8 cellular contexts compared by ENCODE assay signal in the genomic region with DNA sequence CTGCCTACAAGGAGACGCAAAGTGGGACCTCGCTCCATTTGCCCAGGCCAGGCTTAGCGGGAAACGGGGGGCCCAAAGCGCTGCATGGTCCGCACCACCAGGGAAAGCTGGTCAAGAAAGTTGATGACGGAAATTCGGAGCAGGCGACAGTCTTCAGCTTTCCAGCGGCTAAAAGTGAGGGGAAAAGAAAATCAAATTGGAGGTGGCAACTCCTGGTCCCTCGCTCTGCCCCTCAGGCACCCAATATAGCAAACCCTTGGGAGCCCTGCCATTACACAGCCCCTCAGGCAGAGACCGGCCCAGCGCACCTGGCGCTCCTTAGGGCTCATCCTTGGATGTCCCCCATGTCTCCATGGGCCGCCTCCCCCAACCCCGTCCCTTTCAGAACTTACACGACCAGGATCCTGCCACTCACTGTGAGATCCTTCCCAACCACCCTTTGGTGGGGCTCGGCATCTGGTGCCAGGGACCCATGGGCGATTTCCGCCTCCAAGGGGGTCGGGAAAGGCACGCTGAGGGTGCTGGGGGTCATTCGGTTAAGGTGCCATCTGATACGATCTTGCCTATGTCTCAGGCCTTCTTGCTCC. TPM values are rescaled to one million over a fixed set of nuclear protein-coding genes. Genes with fewer than 3 reads are reported as not detected.
DNase-seq lines count a peak whose midpoint lies in the region; ATAC-seq, FAIRE-seq and TF ChIP-seq lines count a peak whose summit lies in the region.

No MANE protein-coding gene starts in this region.

- H3K27me3 ChIP-seq in keratinocyte (ENCODE audit: control insufficient read depth, extremely low read depth, insufficient read depth, low read length) = no peaks in the 10 kb centered on the region
- no peaks in the 10 kb centered on the region for H3K27me3 ChIP-seq in suprapubic skin

- H3K4me3 Mint-ChIP-seq in T-helper 1 cell treated with Interleukin-12 subunit alpha and Interleukin-12 subunit beta and Interleukin-4 antibody, amounts not matched to agents 30 μg/mL and 1 μg/mL, for 36 hours = peak overlapping the region; percentile 86
- H3K4me3 Mint-ChIP-seq in activated T-helper 2 cell treated with anti-CD3 and anti-CD28 coated beads, Interferon-gamma antibody, Interleukin-2, Interleukin-4, amounts not matched to agents 10 μg/mL and 5 μg/mL and 100 μg/mL, durations not matched to agents 14 hours and 24 hours and 36 hours (ENCODE audit: low read depth) = peak overlapping the region; percentile 91

- no peaks in the 10 kb centered on the region for H3K9me1 ChIP-seq in keratinocyte (ENCODE audit: control insufficient read depth, extremely low read depth, insufficient read depth, low read length)

- TF ChIP-seq CTCF in keratinocyte (optimal IDR thresholded peaks at IDR 0.05 in 1 of 3, IDR thresholded peaks at IDR 0.05 in 1 of 3, conservative IDR thresholded peaks at IDR 0.05 in 1 of 3; ENCODE audit: extremely low read depth in 1 of 3, insufficient read depth in 2 of 3, low read length in 3 of 3) (no peak), suprapubic skin (IDR thresholded peaks at IDR 0.05) (no peak)

- H3K9me3 ChIP-seq in keratinocyte (ENCODE audit: control insufficient read depth, low read depth, low read length) (no peaks in the 10 kb centered on the region), suprapubic skin (no peaks in the 10 kb centered on the region)

- DNase-seq in T-helper 1 cell = no peak
- DNase-seq in activated T-helper 2 cell treated with anti-CD3 and anti-CD28 coated beads, Interferon-gamma antibody, Interleukin-2, Interleukin-4, amounts not matched to agents 10 μg/mL and 5 μg/mL and 100 μg/mL, durations not matched to agents 14 hours and 24 hours and 36 hours (ENCODE audit: low spot score) = no peak
- DNase-seq in keratinocyte (ENCODE audit: low read depth, low spot score) = no peak
- peak in 1 of 2 donors; percentile 64 for DNase-seq in suprapubic skin (ENCODE audit: low spot score in 2 of 2)
- DNase-seq in kidney glomerular epithelial cell (lab: John Stamatoyannopoulos, UW) = no peak

- no peak overlapping the region for H2AFZ ChIP-seq in keratinocyte (ENCODE audit: control insufficient read depth, low read length)

- dilution Hi-C loops in keratinocyte (cut with MboI; ENCODE audit: extremely low pct_ligation_motif_present, low sequenced_read_pairs) = no loop called here

- H3K4me1 ChIP-seq in keratinocyte (ENCODE audit: control insufficient read depth, extremely low read depth, insufficient read depth, low read length) (no peaks in the 10 kb centered on the region), suprapubic skin (peaks cover 15% of the 10 kb centered on the region)

- peaks cover 2% of the 10 kb centered on the region for H3K36me3 Mint-ChIP-seq in T-helper 1 cell treated with Interleukin-12 subunit alpha and Interleukin-12 subunit beta and Interleukin-4 antibody, amounts not matched to agents 30 μg/mL and 1 μg/mL, for 36 hours (ENCODE audit: low read depth)
- H3K36me3 Mint-ChIP-seq in activated T-helper 2 cell treated with anti-CD3 and anti-CD28 coated beads, Interferon-gamma antibody, Interleukin-2, Interleukin-4, amounts not matched to agents 10 μg/mL and 5 μg/mL and 100 μg/mL, durations not matched to agents 14 hours and 24 hours and 36 hours (ENCODE audit: low read depth) = peaks cover 9% of the 10 kb centered on the region

- no peak for FAIRE-seq in keratinocyte (lab: Jason Lieb, UNC)

- H4K20me1 ChIP-seq in keratinocyte (ENCODE audit: control insufficient read depth, extremely low read depth, insufficient read depth, low read length) = no peaks in the 10 kb centered on the region

- no peaks in the 10 kb centered on the region for H3K27me3 Mint-ChIP-seq in T-helper 1 cell treated with Interleukin-12 subunit alpha and Interleukin-12 subunit beta and Interleukin-4 antibody, amounts not matched to agents 30 μg/mL and 1 μg/mL, for 36 hours (ENCODE audit: low read depth)
- H3K27me3 Mint-ChIP-seq in activated T-helper 2 cell treated with anti-CD3 and anti-CD28 coated beads, Interferon-gamma antibody, Interleukin-2, Interleukin-4, amounts not matched to agents 10 μg/mL and 5 μg/mL and 100 μg/mL, durations not matched to agents 14 hours and 24 hours and 36 hours (ENCODE audit: low read depth) = no peaks in the 10 kb centered on the region

- peak overlapping the region; percentile 67 for H3K4me2 ChIP-seq in keratinocyte (ENCODE audit: control insufficient read depth, extremely low read depth, insufficient read depth, low read depth, low read length)

- H3K36me3 ChIP-seq in keratinocyte (ENCODE audit: control insufficient read depth in 2 of 2, extremely low read depth in 1 of 2, insufficient read depth in 2 of 2, low read length in 2 of 2) (no peaks in the 10 kb centered on the region), suprapubic skin (no peaks in the 10 kb centered on the region)

- intact Hi-C loops in activated T-helper 2 cell treated with anti-CD3 and anti-CD28 coated beads, Interferon-gamma antibody, Interleukin-2, Interleukin-4, amounts not matched to agents 10 μg/mL and 5 μg/mL and 100 μg/mL, durations not matched to agents 14 hours and 24 hours and 36 hours (cut with micrococcal nuclease) = loop anchor here (5.0 kb wide), 2 partner anchors 36 to 39 kb away; a partner anchor contains a TSS

- no peak overlapping the region for H3K9ac ChIP-seq in keratinocyte (ENCODE audit: control insufficient read depth, extremely low read depth, insufficient read depth, low read length)

- WGBS in suprapubic skin = 68% methylated on average over 22 of the region's 24 CpGs

- peaks cover 12% of the 10 kb centered on the region for H3K4me1 Mint-ChIP-seq in T-helper 1 cell treated with Interleukin-12 subunit alpha and Interleukin-12 subunit beta and Interleukin-4 antibody, amounts not matched to agents 30 μg/mL and 1 μg/mL, for 36 hours (ENCODE audit: low read depth)
- peaks cover 10% of the 10 kb centered on the region for H3K4me1 Mint-ChIP-seq in activated T-helper 2 cell treated with anti-CD3 and anti-CD28 coated beads, Interferon-gamma antibody, Interleukin-2, Interleukin-4, amounts not matched to agents 10 μg/mL and 5 μg/mL and 100 μg/mL, durations not matched to agents 14 hours and 24 hours and 36 hours (ENCODE audit: low read depth)

- no peak for TF ChIP-seq EP300 in suprapubic skin (IDR thresholded peaks at IDR 0.05)

- H3K4me3 ChIP-seq in keratinocyte (ENCODE audit: control insufficient read depth in 2 of 3, extremely low read depth in 1 of 3, insufficient read depth in 2 of 3, low read depth in 1 of 3, low read length in 3 of 3) (peak overlapping the region; percentile 42 to 57 (median 47)), suprapubic skin (peak overlapping the region; percentile 60)

- H3K79me2 ChIP-seq in keratinocyte (ENCODE audit: control insufficient read depth, insufficient read depth, low read length) = no peaks in the 10 kb centered on the region

- no peak for TF ChIP-seq POLR2A in suprapubic skin (IDR thresholded peaks at IDR 0.05)

- no peak overlapping the region for H3K27ac ChIP-seq in keratinocyte (ENCODE audit: control insufficient read depth, insufficient read depth, low read length)
- H3K27ac ChIP-seq in suprapubic skin = peak overlapping the region; percentile 24

- ATAC-seq in GM21528 (IDR thresholded peaks at IDR 0.05; ENCODE audit: low FRiP score, unreplicated experiment) (no peak), HG02870 (IDR thresholded peaks at IDR 0.05; ENCODE audit: unreplicated experiment) (no peak)

- peak overlapping the region; percentile 81 for H3K27ac Mint-ChIP-seq in T-helper 1 cell treated with Interleukin-12 subunit alpha and Interleukin-12 subunit beta and Interleukin-4 antibody, amounts not matched to agents 30 μg/mL and 1 μg/mL, for 36 hours
- peak overlapping the region; percentile 94 for H3K27ac Mint-ChIP-seq in activated T-helper 2 cell treated with anti-CD3 and anti-CD28 coated beads, Interferon-gamma antibody, Interleukin-2, Interleukin-4, amounts not matched to agents 10 μg/mL and 5 μg/mL and 100 μg/mL, durations not matched to agents 14 hours and 24 hours and 36 hours

- no peaks in the 10 kb centered on the region for H3K9me3 Mint-ChIP-seq in T-helper 1 cell treated with Interleukin-12 subunit alpha and Interleukin-12 subunit beta and Interleukin-4 antibody, amounts not matched to agents 30 μg/mL and 1 μg/mL, for 36 hours
- no peaks in the 10 kb centered on the region for H3K9me3 Mint-ChIP-seq in activated T-helper 2 cell treated with anti-CD3 and anti-CD28 coated beads, Interferon-gamma antibody, Interleukin-2, Interleukin-4, amounts not matched to agents 10 μg/mL and 5 μg/mL and 100 μg/mL, durations not matched to agents 14 hours and 24 hours and 36 hours

RNA-seq across cellular contexts. Expression of a gene that starts 1.1 kb away (rescaled TPM):
- total RNA-seq in activated T-helper 2 cell treated with anti-CD3 and anti-CD28 coated beads, Interferon-gamma antibody, Interleukin-2, Interleukin-4, amounts not matched to agents 10 μg/mL and 5 μg/mL and 100 μg/mL, durations not matched to agents 14 hours and 24 hours and 36 hours = 49.4 and 51.7 TPM in 2 replicates
- polyA plus RNA-seq in keratinocyte = 6.3 to 11.4 TPM (median 9.3 TPM) in 3 replicates
- polyA plus RNA-seq in keratinocyte (2011; ENCODE audit: low read depth) = 3.3 TPM
- 6.4 and 9.9 TPM in 2 replicates for polyA plus RNA-seq in keratinocyte (2011; cell fraction: cytosol; rRNA removed)
- 2.3 and 2.8 TPM in 2 replicates for polyA plus RNA-seq in keratinocyte (2011; cell fraction: nucleus; rRNA removed)
- polyA plus RNA-seq in keratinocyte (2012; ENCODE audit: low replicate concordance) = 13.8 and 14.4 TPM in 2 replicates
- 2.7 to 4.3 TPM (median 3.4 TPM) in 3 replicates for polyA minus RNA-seq in keratinocyte
- 14.6 TPM for polyA minus RNA-seq in keratinocyte (2011; cell fraction: cytosol; rRNA and poly(A)+ RNA removed)
- 1.4 TPM in 2 replicates for polyA minus RNA-seq in keratinocyte (2011; cell fraction: nucleus; rRNA and poly(A)+ RNA removed)
- 10 to 100 TPM in 3 of 4 donors, 1 to 10 TPM in 1; 8.0 to 44.4 (median 28.6) TPM for total RNA-seq in suprapubic skin

RNA-seq across cellular contexts. Expression of a gene that starts 8.4 kb away (rescaled TPM):
- 55.5 and 56.1 TPM in 2 replicates for total RNA-seq in activated T-helper 2 cell treated with anti-CD3 and anti-CD28 coated beads, Interferon-gamma antibody, Interleukin-2, Interleukin-4, amounts not matched to agents 10 μg/mL and 5 μg/mL and 100 μg/mL, durations not matched to agents 14 hours and 24 hours and 36 hours
- polyA plus RNA-seq in keratinocyte = 15.2 to 26.7 TPM (median 20.4 TPM) in 3 replicates
- 6.4 TPM for polyA plus RNA-seq in keratinocyte (2011; ENCODE audit: low read depth)
- 17.7 and 25.1 TPM in 2 replicates for polyA plus RNA-seq in keratinocyte (2011; cell fraction: cytosol; rRNA removed)
- polyA plus RNA-seq in keratinocyte (2011; cell fraction: nucleus; rRNA removed) = 10.3 and 13.2 TPM in 2 replicates
- 16.5 and 25.0 TPM in 2 replicates for polyA plus RNA-seq in keratinocyte (2012; ENCODE audit: low replicate concordance)
- polyA minus RNA-seq in keratinocyte = 18.1 to 23.2 TPM (median 22.4 TPM) in 3 replicates
- 31.3 TPM for polyA minus RNA-seq in keratinocyte (2011; cell fraction: cytosol; rRNA and poly(A)+ RNA removed)
- polyA minus RNA-seq in keratinocyte (2011; cell fraction: nucleus; rRNA and poly(A)+ RNA removed) = 8.1 and 10.2 TPM in 2 replicates
- 10 to 100 TPM; 25.8 to 50.5 (median 46.4) TPM for total RNA-seq in suprapubic skin

RNA-seq across cellular contexts. Expression of a gene that starts 12.4 kb away (rescaled TPM):
- total RNA-seq in activated T-helper 2 cell treated with anti-CD3 and anti-CD28 coated beads, Interferon-gamma antibody, Interleukin-2, Interleukin-4, amounts not matched to agents 10 μg/mL and 5 μg/mL and 100 μg/mL, durations not matched to agents 14 hours and 24 hours and 36 hours = 17.5 and 18.3 TPM in 2 replicates
- 8.1 to 15.9 TPM (median 15.0 TPM) in 3 replicates for polyA plus RNA-seq in keratinocyte
- polyA plus RNA-seq in keratinocyte (2011; ENCODE audit: low read depth) = 4.8 TPM
- 8.3 and 17.7 TPM in 2 replicates for polyA plus RNA-seq in keratinocyte (2011; cell fraction: cytosol; rRNA removed)
- polyA plus RNA-seq in keratinocyte (2011; cell fraction: nucleus; rRNA removed) = 9.8 and 14.2 TPM in 2 replicates
- polyA plus RNA-seq in keratinocyte (2012; ENCODE audit: low replicate concordance) = 21.3 and 30.3 TPM in 2 replicates
- polyA minus RNA-seq in keratinocyte = 11.3 to 18.4 TPM (median 17.8 TPM) in 3 replicates
- 27.4 TPM for polyA minus RNA-seq in keratinocyte (2011; cell fraction: cytosol; rRNA and poly(A)+ RNA removed)
- 11.1 and 13.3 TPM in 2 replicates for polyA minus RNA-seq in keratinocyte (2011; cell fraction: nucleus; rRNA and poly(A)+ RNA removed)
- total RNA-seq in suprapubic skin = 10 to 100 TPM; 16.5 to 45.0 (median 38.8) TPM

RNA-seq across cellular contexts. Expression of a gene that starts 19.9 kb away (rescaled TPM):
- 62.1 and 62.5 TPM in 2 replicates for total RNA-seq in activated T-helper 2 cell treated with anti-CD3 and anti-CD28 coated beads, Interferon-gamma antibody, Interleukin-2, Interleukin-4, amounts not matched to agents 10 μg/mL and 5 μg/mL and 100 μg/mL, durations not matched to agents 14 hours and 24 hours and 36 hours
- polyA plus RNA-seq in keratinocyte = 7.6 to 14.2 TPM (median 13.0 TPM) in 3 replicates
- 4.0 TPM for polyA plus RNA-seq in keratinocyte (2011; ENCODE audit: low read depth)
- 4.0 and 5.3 TPM in 2 replicates for polyA plus RNA-seq in keratinocyte (2011; cell fraction: cytosol; rRNA removed)
- polyA plus RNA-seq in keratinocyte (2011; cell fraction: nucleus; rRNA removed) = 71.8 and 104 TPM in 2 replicates
- 11.7 and 20.8 TPM in 2 replicates for polyA plus RNA-seq in keratinocyte (2012; ENCODE audit: low replicate concordance)
- 21.9 to 111 TPM (median 32.0 TPM) in 3 replicates for polyA minus RNA-seq in keratinocyte
- polyA minus RNA-seq in keratinocyte (2011; cell fraction: cytosol; rRNA and poly(A)+ RNA removed) = 8.8 TPM
- 47.2 and 62.8 TPM in 2 replicates for polyA minus RNA-seq in keratinocyte (2011; cell fraction: nucleus; rRNA and poly(A)+ RNA removed)
- 10 to 100 TPM; 12.0 to 52.0 (median 29.6) TPM for total RNA-seq in suprapubic skin

RNA-seq across cellular contexts. Expression of a gene that starts 34.0 kb away (rescaled TPM):
- 79.6 and 84.1 TPM in 2 replicates for total RNA-seq in activated T-helper 2 cell treated with anti-CD3 and anti-CD28 coated beads, Interferon-gamma antibody, Interleukin-2, Interleukin-4, amounts not matched to agents 10 μg/mL and 5 μg/mL and 100 μg/mL, durations not matched to agents 14 hours and 24 hours and 36 hours
- 34.0 to 40.0 TPM (median 35.7 TPM) in 3 replicates for polyA plus RNA-seq in keratinocyte
- 51.4 TPM for polyA plus RNA-seq in keratinocyte (2011; ENCODE audit: low read depth)
- 25.8 and 41.6 TPM in 2 replicates for polyA plus RNA-seq in keratinocyte (2011; cell fraction: cytosol; rRNA removed)
- 55.3 and 58.4 TPM in 2 replicates for polyA plus RNA-seq in keratinocyte (2011; cell fraction: nucleus; rRNA removed)
- 44.4 and 54.1 TPM in 2 replicates for polyA plus RNA-seq in keratinocyte (2012; ENCODE audit: low replicate concordance)
- polyA minus RNA-seq in keratinocyte = 20.9 to 32.1 TPM (median 31.1 TPM) in 3 replicates
- polyA minus RNA-seq in keratinocyte (2011; cell fraction: cytosol; rRNA and poly(A)+ RNA removed) = 16.1 TPM
- 13.3 and 15.1 TPM in 2 replicates for polyA minus RNA-seq in keratinocyte (2011; cell fraction: nucleus; rRNA and poly(A)+ RNA removed)
- 10 to 100 TPM; 16.2 to 31.5 (median 23.3) TPM for total RNA-seq in suprapubic skin
